ENCODE assay signal across 8 cellular contexts in the genomic region with DNA sequence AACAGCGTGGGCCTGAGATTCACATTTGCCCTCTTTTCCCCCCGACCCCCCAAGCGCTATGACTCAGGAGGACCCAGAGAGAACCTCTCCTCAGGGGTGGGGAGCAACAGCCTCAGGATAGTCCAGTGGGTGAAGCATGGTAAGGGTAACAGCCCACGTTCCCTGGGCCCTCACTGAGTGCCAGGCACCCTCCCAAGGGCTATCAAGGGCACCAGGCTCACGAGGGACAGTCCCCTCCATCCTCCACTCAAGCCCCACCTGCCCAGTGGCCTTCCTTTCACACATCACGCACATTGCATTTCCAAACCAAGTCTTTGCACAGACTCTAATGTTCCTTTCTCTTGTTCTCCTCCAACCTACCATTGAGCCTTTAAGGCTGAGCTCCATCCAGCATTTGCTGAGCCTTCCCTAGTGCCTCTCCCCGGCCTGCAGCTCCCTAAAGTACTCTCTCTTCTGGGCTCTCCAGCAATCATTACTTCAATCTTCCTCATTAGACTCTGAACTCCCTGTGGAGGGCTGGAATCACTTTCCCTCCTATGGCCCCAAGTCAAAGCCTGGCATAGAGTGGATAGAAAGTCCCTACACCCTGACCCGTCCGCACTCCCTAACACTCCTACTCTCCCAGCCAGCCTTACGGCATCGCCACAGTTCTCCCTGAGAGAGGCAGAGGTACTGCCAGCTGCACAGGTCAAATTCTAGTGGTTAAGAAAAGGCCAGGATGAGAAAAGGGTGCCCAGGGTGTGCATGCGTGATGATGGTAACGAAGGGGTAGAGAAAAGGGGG. TPM values are rescaled to one million over a fixed set of nuclear protein-coding genes. Genes with fewer than 3 reads are reported as not detected.
DNase-seq lines count a peak whose midpoint lies in the region; ATAC-seq and TF ChIP-seq lines count a peak whose summit lies in the region.

No MANE protein-coding gene starts in this region.

- intact Hi-C loops in body of pancreas (cut with DNase I) (no loop called here), lower leg skin (cut with DNase I; ENCODE audit: low total_unique reads) (no loop called here), transverse colon (cut with DNase I; ENCODE audit: low total_unique reads) (no loop called here)

- DNase-seq in DND-41, result no peak
- DNase-seq in Karpas-422, result peak; percentile 47
- DNase-seq in body of pancreas, result peak in 1 of 4 donors; percentile 38
- no peak for DNase-seq in lower leg skin (ENCODE audit: low spot score in 2 of 2)
- DNase-seq in transverse colon, result peak; percentile 41
- DNase-seq in SIG-M5 treated with dmso at 0.1 percent for 504 hours (lab: John Stamatoyannopoulos, UW; ENCODE audit: unreplicated experiment), result no peak

- peak overlapping the region; percentile 99 for H3K9ac ChIP-seq in DND-41 (ENCODE audit: low read depth, low read length)
- peak overlapping the region; percentile 99 for H3K9ac ChIP-seq in Karpas-422 (ENCODE audit: low read length)

- 33% methylated on average over 12 of the region's 13 CpGs for WGBS in body of pancreas, 2 donors
- 40% methylated on average over 13 of the region's 13 CpGs for WGBS in lower leg skin, 2 donors
- WGBS in transverse colon (ENCODE audit: low coverage in 1 of 2), 2 donors, result 22 to 39% methylated on average over 7 to 13 of the region's 13 CpGs

- H3K79me2 ChIP-seq in DND-41 (ENCODE audit: insufficient read depth, low read length) (peaks cover 16% of the 10 kb centered on the region), Karpas-422 (ENCODE audit: low read length) (peaks cover 39% of the 10 kb centered on the region)

- peak overlapping the region; percentile 92 for H3K27ac ChIP-seq in DND-41 (ENCODE audit: low read length)
- H3K27ac ChIP-seq in Karpas-422 (ENCODE audit: low read length), result peak overlapping the region; percentile 23; the same call in 1 of the 2 replicates
- H3K27ac ChIP-seq in body of pancreas, result peak overlapping the region in 2 of 4 donors; percentile 70 to 88
- peak overlapping the region; percentile 89 to 93 (median 90) for H3K27ac ChIP-seq in transverse colon

- ATAC-seq in DND-41 (ENCODE audit: insufficient read depth, low read depth) (peak; percentile 9; the same call in 2 of the 3 replicates), body of pancreas (no peak), HG02884 (IDR thresholded peaks at IDR 0.05; ENCODE audit: unreplicated experiment) (no peak), GM21526 (IDR thresholded peaks at IDR 0.05; ENCODE audit: low FRiP score, unreplicated experiment) (no peak)

- H3K4me2 ChIP-seq in DND-41 (ENCODE audit: insufficient read depth, low read length) (peak overlapping the region; percentile 92), Karpas-422 (ENCODE audit: low read depth, low read length, poor library complexity, severe bottlenecking) (peak overlapping the region; percentile 90)

- H2AFZ ChIP-seq in DND-41 (ENCODE audit: low read depth, low read length) (peak overlapping the region; percentile 99), Karpas-422 (ENCODE audit: low read length) (no peak overlapping the region)

- in situ Hi-C loops in transverse colon (cut with MboI; ENCODE audit: low pct_ligation_motif_present in 1 of 4, low pct_unique_long_range_greater_than_20kb in 1 of 4, low sequenced_read_pairs in 3 of 4), result no loop called here

- TF ChIP-seq EP300 in transverse colon (IDR thresholded peaks at IDR 0.05; ENCODE audit: low read depth), result no peak

- H4K20me1 ChIP-seq in DND-41 (ENCODE audit: insufficient read depth, low read length), result peaks cover 6% of the 10 kb centered on the region; the same call in 1 of the 2 replicates
- peaks cover 8% of the 10 kb centered on the region for H4K20me1 ChIP-seq in Karpas-422 (ENCODE audit: insufficient read depth, low read depth, low read length)

- H3K27me3 ChIP-seq in DND-41 (ENCODE audit: insufficient read depth, low read length, poor library complexity) (no peaks in the 10 kb centered on the region), Karpas-422 (ENCODE audit: low read length) (no peaks in the 10 kb centered on the region), body of pancreas (no peaks in the 10 kb centered on the region), transverse colon (no peaks in the 10 kb centered on the region)

- H3K9me3 ChIP-seq in DND-41 (ENCODE audit: insufficient read depth, low read length, severe bottlenecking) (no peaks in the 10 kb centered on the region), Karpas-422 (ENCODE audit: low read length) (no peaks in the 10 kb centered on the region), body of pancreas (no peaks in the 10 kb centered on the region), transverse colon (no peaks in the 10 kb centered on the region)

- H3K4me1 ChIP-seq in DND-41 (ENCODE audit: insufficient read depth, low read length) (peaks cover 26% of the 10 kb centered on the region), Karpas-422 (ENCODE audit: low read length) (peaks cover 43% of the 10 kb centered on the region), body of pancreas (peaks cover 47% of the 10 kb centered on the region), transverse colon (peaks cover 14 to 55% (median 45%) of the 10 kb centered on the region in 4 donors)

- no peak for TF ChIP-seq CTCF in DND-41 (IDR thresholded peaks at IDR 0.05; ENCODE audit: borderline replicate concordance, extremely low read depth, low read length, poor library complexity, severe bottlenecking)
- no peak for TF ChIP-seq CTCF in body of pancreas (IDR thresholded peaks at IDR 0.05)
- no peak for TF ChIP-seq CTCF in lower leg skin (IDR thresholded peaks at IDR 0.05)
- TF ChIP-seq CTCF in transverse colon (IDR thresholded peaks at IDR 0.05), result no peak

- H3K36me3 ChIP-seq in DND-41 (ENCODE audit: insufficient read depth, low read length) (peaks cover 32% of the 10 kb centered on the region), Karpas-422 (ENCODE audit: insufficient read depth, low read length) (peaks cover 26% of the 10 kb centered on the region), body of pancreas (replicated peaks in 1 of 2; ENCODE audit: insufficient read depth in 1 of 2, low read depth in 2 of 2) (peaks cover 0 to 8% of the 10 kb centered on the region in 2 donors), transverse colon (peaks cover 0 to 7% (median 2%) of the 10 kb centered on the region in 4 donors)

- no peak for TF ChIP-seq POLR2A in body of pancreas (IDR thresholded peaks at IDR 0.05)
- TF ChIP-seq POLR2A in lower leg skin (IDR thresholded peaks at IDR 0.05), result no peak
- TF ChIP-seq POLR2A in transverse colon (IDR thresholded peaks at IDR 0.05), result peak; percentile 46

- H3K4me3 ChIP-seq in DND-41 (ENCODE audit: low read depth in 1 of 2, low read length in 2 of 2) (peak overlapping the region; percentile 43 to 79), Karpas-422 (ENCODE audit: low read length) (peak overlapping the region; percentile 79), body of pancreas (peak overlapping the region; percentile 57 to 61), lower leg skin (ENCODE audit: low read depth, poor library complexity, severe bottlenecking) (peak overlapping the region; percentile 73), transverse colon (peak overlapping the region; percentile 40 to 89 (median 72))

- no peaks in the 10 kb centered on the region for H3K9me2 ChIP-seq in Karpas-422 (replicated peaks; ENCODE audit: insufficient read depth, low read length)

RNA-seq across cellular contexts. Expression of a gene that starts 1.0 kb away (rescaled TPM):
- total RNA-seq in Karpas-422 (2014; rRNA removed; shearing (Covaris generic); ENCODE audit: low replicate concordance), result 122 and 161 TPM in 2 replicates
- total RNA-seq in body of pancreas (10 to 100 TPM; 24.1 to 45.1 TPM), lower leg skin (100 to 1,000 TPM in 1 of 4 donors, 10 to 100 TPM in 3; 84.1 to 132 (median 89.6) TPM), transverse colon (100 to 1,000 TPM in 2 of 4 donors, 10 to 100 TPM in 2; 64.7 to 169 (median 112) TPM)

RNA-seq across cellular contexts. Expression of a gene that starts 1.2 kb away (rescaled TPM):
- 11.6 and 14.5 TPM in 2 replicates for total RNA-seq in Karpas-422 (2014; rRNA removed; shearing (Covaris generic); ENCODE audit: low replicate concordance)
- 10 to 100 TPM in 1 of 2 donors, 1 to 10 TPM in 1; 9.6 to 23.4 TPM for total RNA-seq in body of pancreas
- 10 to 100 TPM; 17.9 to 22.4 (median 19.5) TPM for total RNA-seq in lower leg skin
- 10 to 100 TPM; 19.1 to 53.9 (median 35.3) TPM for total RNA-seq in transverse colon

RNA-seq across cellular contexts. Expression of a gene that starts 22.3 kb away (rescaled TPM):
- 0.41 and 1.2 TPM in 2 replicates for total RNA-seq in Karpas-422 (2014; rRNA removed; shearing (Covaris generic); ENCODE audit: low replicate concordance)
- total RNA-seq in body of pancreas (100 to 1,000 TPM in 1 of 2 donors, 10 to 100 TPM in 1; 57.4 to 479 TPM), lower leg skin (1 to 10 TPM in 3 of 4 donors, under 1 TPM in 1; 0.84 to 2.4 (median 1.6) TPM), transverse colon (100 to 1,000 TPM in 2 of 4 donors, 10 to 100 TPM in 2; 77.8 to 167 (median 102) TPM)

RNA-seq across cellular contexts. Expression of a gene that starts 59.3 kb away (rescaled TPM):
- 15.4 and 31.0 TPM in 2 replicates for total RNA-seq in Karpas-422 (2014; rRNA removed; shearing (Covaris generic); ENCODE audit: low replicate concordance)
- total RNA-seq in body of pancreas (10 to 100 TPM; 17.6 to 27.7 TPM), lower leg skin (10 to 100 TPM; 12.4 to 26.4 (median 20.9) TPM), transverse colon (10 to 100 TPM in 1 of 4 donors, 1 to 10 TPM in 3; 4.9 to 10.8 (median 8.7) TPM)

RNA-seq across cellular contexts. Expression of a gene that starts 59.6 kb away (rescaled TPM):
- total RNA-seq in Karpas-422 (2014; rRNA removed; shearing (Covaris generic); ENCODE audit: low replicate concordance), result 18.1 and 22.8 TPM in 2 replicates
- total RNA-seq in body of pancreas, result 10 to 100 TPM; 15.3 to 23.7 TPM
- total RNA-seq in lower leg skin, result 10 to 100 TPM; 26.7 to 31.8 (median 30.2) TPM
- 10 to 100 TPM; 18.3 to 39.7 (median 32.6) TPM for total RNA-seq in transverse colon

Comparison
In these comparisons a context has a peak if more than half of its experiments do, and no peak if none do; other contexts are left out.
1. DNase-seq: peak in Karpas-422 (single experiment) and transverse colon (single experiment); none in DND-41 (single experiment), lower leg skin (0 of 2) and SIG-M5 treated with dmso at 0.1 percent for 504 hours (single experiment).
2. RNA of a gene that starts 22.3 kb away (total RNA-seq): 57.4 to 479 TPM in body of pancreas and 77.8 to 167 TPM in transverse colon; 0.84 to 2.4 TPM in lower leg skin and 0.41 to 1.2 TPM in Karpas-422; every median in the first group is over 10 times any median in the second.
3. Peak in every context shown above with its lines, with median percentiles within 50 percentile points of each other: H3K4me3 ChIP-seq.